13 cellular contexts compared by ENCODE assay signal in genomic region chr17:61218438-61218837, GRCh38.
DNase-seq lines count a peak whose midpoint lies in the region; ATAC-seq and TF ChIP-seq lines count a peak whose summit lies in the region.
"Had no signal": no experiment of that assay in that cellular context is flagged by ENCODE, and none has a peak within 500 bp of the region (broad histone marks: within the 10 kb centered on the region; RNA-seq: fewer than 3 reads in every experiment).

No MANE protein-coding gene starts in this region.

- H3K9me3 Mint-ChIP-seq in activated CD4-positive, alpha-beta memory T cell treated with anti-CD3 and anti-CD28 coated beads, Interleukin-2, amount 10 ng/mL, durations not matched to agents 7 days and 5 days: no peaks in the 10 kb centered on the region
- H3K9me3 Mint-ChIP-seq: memory B cell; stimulated activated naive CD8-positive, alpha-beta T cell treated with anti-CD3 and anti-CD28 coated beads, Interleukin-15, Interleukin-2, amounts not matched to agents 100 ng/mL and 50 ng/mL, for 24 hours had no signal

- TF ChIP-seq CTCF in BJ (IDR thresholded peaks at IDR 0.05; ENCODE audit: insufficient read depth, low read depth, low read length): no peak

- H3K36me3 Mint-ChIP-seq in activated CD4-positive, alpha-beta memory T cell treated with anti-CD3 and anti-CD28 coated beads, Interleukin-2, amount 10 ng/mL, durations not matched to agents 7 days and 5 days (ENCODE audit: low read depth): no peaks in the 10 kb centered on the region
- H3K36me3 Mint-ChIP-seq: memory B cell had no signal

- H3K36me3 ChIP-seq in BJ (ENCODE audit: control insufficient read depth, insufficient read depth, low read length) (no peaks in the 10 kb centered on the region), mucosa of rectum (ENCODE audit: control insufficient read depth in 2 of 2, insufficient read depth in 2 of 2, low read length in 2 of 2) (no peaks in the 10 kb centered on the region)
- H3K36me3 ChIP-seq: SJCRH30 had no signal

- H3K9ac ChIP-seq in mucosa of rectum (ENCODE audit: low read depth in 1 of 2, low read length in 2 of 2): no peak overlapping the region

- DNase-seq in BJ (ENCODE audit: low read depth) (peak; percentile 31), HT1080 (ENCODE audit: low read depth) (peak; percentile 66), NCI-H1436 treated with DMSO at 0.1 percent for 48 hours (lab: John Stamatoyannopoulos, UW) (no peak)
- no peak for DNase-seq in activated CD4-positive, alpha-beta memory T cell treated with anti-CD3 and anti-CD28 coated beads, Interleukin-2, amount 10 ng/mL, durations not matched to agents 7 days and 5 days
- DNase-seq: NCI-H146, SJCRH30 had no signal

- H3K27me3 ChIP-seq in BJ (ENCODE audit: control insufficient read depth, insufficient read depth, low read length) (no peaks in the 10 kb centered on the region), mucosa of rectum (ENCODE audit: control insufficient read depth in 2 of 2, insufficient read depth in 2 of 2, low read length in 2 of 2) (no peaks in the 10 kb centered on the region)
- H3K27me3 ChIP-seq: SJCRH30 had no signal

- peak overlapping the region; percentile 28 to 50 for H3K27ac ChIP-seq in mucosa of rectum (ENCODE audit: low read depth in 2 of 2, low read length in 2 of 2)
- H3K27ac ChIP-seq: SJCRH30 had no signal

- H3K27ac Mint-ChIP-seq in activated CD4-positive, alpha-beta memory T cell treated with anti-CD3 and anti-CD28 coated beads, Interleukin-2, amount 10 ng/mL, durations not matched to agents 7 days and 5 days: peak overlapping the region; percentile 11
- H3K27ac Mint-ChIP-seq: memory B cell; stimulated activated naive CD8-positive, alpha-beta T cell treated with anti-CD3 and anti-CD28 coated beads, Interleukin-15, Interleukin-2, amounts not matched to agents 100 ng/mL and 50 ng/mL, for 24 hours had no signal

- POLR2A ChIA-PET in BJ (lab: Charles Lee): no interaction called here
- POLR2A ChIA-PET in activated CD4-positive, alpha-beta memory T cell treated with anti-CD3 and anti-CD28 coated beads, Interleukin-2, amount 10 ng/mL, durations not matched to agents 7 days and 5 days (lab: Charles Lee): no interaction called here

- no peak overlapping the region for H3K4me3 Mint-ChIP-seq in activated CD4-positive, alpha-beta memory T cell treated with anti-CD3 and anti-CD28 coated beads, Interleukin-2, amount 10 ng/mL, durations not matched to agents 7 days and 5 days
- H3K4me3 Mint-ChIP-seq: memory B cell; stimulated activated naive CD8-positive, alpha-beta T cell treated with anti-CD3 and anti-CD28 coated beads, Interleukin-15, Interleukin-2, amounts not matched to agents 100 ng/mL and 50 ng/mL, for 24 hours had no signal

- H3K4me3 ChIP-seq in BJ (ENCODE audit: low read depth, low read length) (no peak overlapping the region), mucosa of rectum (ENCODE audit: low read length in 2 of 2) (no peak overlapping the region)
- H3K4me3 ChIP-seq: SJCRH30 had no signal

- CTCF ChIA-PET in BJ (lab: Yijun Ruan, JAX): interaction anchor here (0.8 to 1.7 kb wide), 4 partner anchors 13 to 90 kb away, joined by 3 read pairs; no protein-coding TSS in a partner anchor
- CTCF ChIA-PET in activated CD4-positive, alpha-beta memory T cell treated with anti-CD3 and anti-CD28 coated beads, Interleukin-2, amount 10 ng/mL, durations not matched to agents 7 days and 5 days (lab: Charles Lee): no interaction called here

- H3K4me1 Mint-ChIP-seq in activated CD4-positive, alpha-beta memory T cell treated with anti-CD3 and anti-CD28 coated beads, Interleukin-2, amount 10 ng/mL, durations not matched to agents 7 days and 5 days: peaks cover 52% of the 10 kb centered on the region

- ATAC-seq in GM19455 (IDR thresholded peaks at IDR 0.05; ENCODE audit: unreplicated experiment) (no peak), HG03565 (IDR thresholded peaks at IDR 0.05; ENCODE audit: unreplicated experiment) (no peak), GM19328 (IDR thresholded peaks at IDR 0.05; ENCODE audit: unreplicated experiment) (no peak)
- ATAC-seq: esophagus mucosa had no signal

- H3K27me3 Mint-ChIP-seq in activated CD4-positive, alpha-beta memory T cell treated with anti-CD3 and anti-CD28 coated beads, Interleukin-2, amount 10 ng/mL, durations not matched to agents 7 days and 5 days: no peaks in the 10 kb centered on the region
- H3K27me3 Mint-ChIP-seq: memory B cell; stimulated activated naive CD8-positive, alpha-beta T cell treated with anti-CD3 and anti-CD28 coated beads, Interleukin-15, Interleukin-2, amounts not matched to agents 100 ng/mL and 50 ng/mL, for 24 hours had no signal

- H3K9me3 ChIP-seq in mucosa of rectum (ENCODE audit: control insufficient read depth in 2 of 2, low read length in 2 of 2): no peaks in the 10 kb centered on the region
- H3K9me3 ChIP-seq: SJCRH30 had no signal

- H3K4me1 ChIP-seq in mucosa of rectum (ENCODE audit: control insufficient read depth in 2 of 2, insufficient read depth in 2 of 2, low read length in 2 of 2): no peaks in the 10 kb centered on the region

Comparison
In these comparisons a context has a peak if more than half of its experiments do, and no peak if none do; other contexts are left out.
1. DNase-seq: peak in BJ (single experiment) and HT1080 (single experiment); none in activated CD4-positive, alpha-beta memory T cell treated with anti-CD3 and anti-CD28 coated beads, Interleukin-2, amount 10 ng/mL, durations not matched to agents 7 days and 5 days (single experiment) and NCI-H1436 treated with DMSO at 0.1 percent for 48 hours (single experiment).